Comparison of ENCODE assay signal across 19 cellular contexts in the genomic region with DNA sequence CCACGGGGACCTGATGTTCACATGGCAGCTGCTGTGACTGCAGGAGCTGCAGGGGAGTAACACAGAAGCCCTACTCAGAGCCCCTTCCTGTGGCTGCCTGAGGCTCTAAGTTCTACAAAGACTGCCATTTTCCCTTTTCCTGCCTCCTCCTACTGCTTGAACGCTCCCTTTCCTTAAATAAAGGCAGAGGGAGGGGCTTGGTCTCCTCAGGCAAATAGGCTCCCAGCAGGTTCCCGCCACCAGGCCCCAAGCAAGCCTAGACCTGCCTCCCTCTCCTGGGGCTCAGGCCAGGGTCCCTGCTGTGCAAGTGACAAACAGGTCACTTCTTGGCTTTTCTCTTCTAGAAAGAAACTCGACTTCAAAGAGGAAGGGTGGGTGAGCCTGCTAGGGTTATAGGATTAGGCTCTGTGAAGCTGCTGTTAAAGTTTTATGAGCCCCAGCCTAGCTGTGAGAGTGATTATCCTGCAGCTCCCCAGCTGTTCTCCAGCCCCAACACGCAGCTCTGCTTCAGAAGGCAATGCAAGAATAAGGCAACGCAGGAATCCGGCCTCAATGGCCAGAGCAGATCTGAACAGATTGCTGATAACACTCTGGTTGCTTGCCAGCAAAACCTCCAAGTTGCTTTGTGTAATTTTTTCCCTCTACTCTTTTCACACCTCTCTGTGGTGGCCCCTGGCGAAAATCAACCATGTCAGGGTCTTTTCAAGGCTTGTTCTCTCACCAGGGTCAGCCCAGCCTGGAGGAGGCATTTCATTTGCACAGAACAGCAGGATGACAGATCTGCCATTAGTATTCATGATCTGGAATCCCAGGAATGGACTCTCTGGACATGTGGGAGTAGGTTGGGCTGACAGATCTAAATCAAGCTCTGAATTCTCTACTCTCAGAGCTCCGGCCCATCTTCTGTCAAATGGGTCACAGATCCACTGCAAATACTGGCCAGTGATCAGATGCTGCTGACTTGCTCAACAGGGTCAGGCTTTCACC.
A peak's percentile ranks its signal among the peaks of the same experiment; 100 is the strongest.
DNase-seq lines count a peak whose midpoint lies in the region; ATAC-seq and TF ChIP-seq lines count a peak whose summit lies in the region.
"Had no signal": no experiment of that assay in that cellular context is flagged by ENCODE, and none has a peak within 500 bp of the region (broad histone marks: within the 10 kb centered on the region; RNA-seq: fewer than 3 reads in every experiment).

No MANE protein-coding gene starts in this region.

- 29% methylated on average over 9 of the region's 9 CpGs for WGBS in hepatocyte (ENCODE audit: low lambda C conversion rate, missing lambda C conversion rate)

- H3K9me3 Mint-ChIP-seq in progenitor cell of endocrine pancreas (ENCODE audit: low read depth), result no peaks in the 10 kb centered on the region
- H3K9me3 Mint-ChIP-seq: activated naive CD8-positive, alpha-beta T cell treated with anti-CD3 and anti-CD28 coated beads, Interleukin-2, amount 10 ng/mL, durations not matched to agents 7 days and 5 days; activated T-cell treated with anti-CD3 and anti-CD28 coated beads, Interleukin-2, amount 50 U/mL, for 24 hours; natural killer cell treated with Interleukin-12 subunit alpha and Interleukin-12 subunit beta and Interleukin-15 and Interleukin-18, amount 100 ng/mL, for 72 hours had no signal

- peaks cover 7% of the 10 kb centered on the region for H3K4me1 ChIP-seq in hepatocyte (ENCODE audit: insufficient read depth)
- H3K4me1 ChIP-seq: heart right ventricle, Peyer's patch, spleen had no signal

- peak; percentile 42 for DNase-seq in NCI-H345 (lab: John Stamatoyannopoulos, UW)
- DNase-seq in NCI-H345 treated with DMSO at 0.1 percent for 48 hours (lab: John Stamatoyannopoulos, UW; ENCODE audit: unreplicated experiment), result no peak
- DNase-seq in NCI-H526 treated with DMSO at 0.1 percent for 48 hours (lab: John Stamatoyannopoulos, UW), result peak; percentile 43
- DNase-seq in hepatocyte (ENCODE audit: low spot score), result peak; percentile 43
- DNase-seq in progenitor cell of endocrine pancreas (ENCODE audit: low spot score, unreplicated experiment), result no peak
- no peak for DNase-seq in omental fat pad (ENCODE audit: low spot score)
- DNase-seq in foreskin fibroblast, result no peak
- DNase-seq in H4 (ENCODE audit: low spot score), result no peak
- DNase-seq: activated CD4-positive, alpha-beta T cell treated with anti-CD3 and anti-CD28 coated beads for 1 hour; activated naive CD8-positive, alpha-beta T cell treated with anti-CD3 and anti-CD28 coated beads, Interleukin-2, amount 10 ng/mL, durations not matched to agents 7 days and 5 days; activated T-cell treated with anti-CD3 and anti-CD28 coated beads, Interleukin-2, amount 50 U/mL, for 24 hours; CD4-positive, CD25-positive, alpha-beta regulatory T cell; central memory CD4-positive, alpha-beta T cell; GDM1; H7; heart right ventricle; Peyer's patch; spleen had no signal

- H3K27me3 ChIP-seq in hepatocyte, result no peaks in the 10 kb centered on the region
- H3K27me3 ChIP-seq: Peyer's patch had no signal

- no peak overlapping the region for H2AFZ ChIP-seq in hepatocyte

- peak overlapping the region; percentile 6 for H3K4me2 ChIP-seq in hepatocyte

- no peak for TF ChIP-seq CTCF in hepatocyte (IDR thresholded peaks at IDR 0.05; ENCODE audit: poor library complexity)
- TF ChIP-seq CTCF in progenitor cell of endocrine pancreas (IDR thresholded peaks at IDR 0.05; ENCODE audit: unreplicated experiment), result no peak
- TF ChIP-seq CTCF in omental fat pad (IDR thresholded peaks at IDR 0.05), result no peak
- TF ChIP-seq CTCF in foreskin fibroblast (IDR thresholded peaks at IDR 0.05; ENCODE audit: low read depth, low read length), result no peak

- no peaks in the 10 kb centered on the region for H3K79me2 ChIP-seq in hepatocyte

- no peaks in the 10 kb centered on the region for H3K9me3 ChIP-seq in hepatocyte (ENCODE audit: low read depth)
- H3K9me3 ChIP-seq: Peyer's patch had no signal

- H3K4me3 ChIP-seq in hepatocyte, result no peak overlapping the region
- no peak overlapping the region for H3K4me3 ChIP-seq in foreskin fibroblast (ENCODE audit: low read depth in 1 of 2, low read length in 2 of 2)
- H3K4me3 ChIP-seq: heart right ventricle, Peyer's patch, spleen had no signal

- no peaks in the 10 kb centered on the region for H3K36me3 Mint-ChIP-seq in progenitor cell of endocrine pancreas (ENCODE audit: insufficient read depth)
- H3K36me3 Mint-ChIP-seq: activated naive CD8-positive, alpha-beta T cell treated with anti-CD3 and anti-CD28 coated beads, Interleukin-2, amount 10 ng/mL, durations not matched to agents 7 days and 5 days; CD4-positive, CD25-positive, alpha-beta regulatory T cell; natural killer cell treated with Interleukin-12 subunit alpha and Interleukin-12 subunit beta and Interleukin-15 and Interleukin-18, amount 100 ng/mL, for 72 hours had no signal

- no peak for ATAC-seq in omental fat pad (ENCODE audit: low FRiP score)
- ATAC-seq: natural killer cell treated with Interleukin-12 subunit alpha and Interleukin-12 subunit beta and Interleukin-15 and Interleukin-18, amount 100 ng/mL, for 72 hours had no signal

- no peaks in the 10 kb centered on the region for H3K36me3 ChIP-seq in hepatocyte (replicated peaks; ENCODE audit: insufficient read depth, low read depth)
- H3K36me3 ChIP-seq: heart right ventricle, Peyer's patch, spleen had no signal

- H3K27ac ChIP-seq in hepatocyte, result peak overlapping the region; percentile 68
- H3K27ac ChIP-seq: heart right ventricle, Peyer's patch had no signal

- peaks cover 34% of the 10 kb centered on the region for H3K4me1 Mint-ChIP-seq in progenitor cell of endocrine pancreas (ENCODE audit: low read depth)
- H3K4me1 Mint-ChIP-seq: activated naive CD8-positive, alpha-beta T cell treated with anti-CD3 and anti-CD28 coated beads, Interleukin-2, amount 10 ng/mL, durations not matched to agents 7 days and 5 days; CD4-positive, CD25-positive, alpha-beta regulatory T cell had no signal

- H3K27ac Mint-ChIP-seq in progenitor cell of endocrine pancreas, result peak overlapping the region; percentile 76
- H3K27ac Mint-ChIP-seq: activated naive CD8-positive, alpha-beta T cell treated with anti-CD3 and anti-CD28 coated beads, Interleukin-2, amount 10 ng/mL, durations not matched to agents 7 days and 5 days; activated T-cell treated with anti-CD3 and anti-CD28 coated beads, Interleukin-2, amount 50 U/mL, for 24 hours; CD4-positive, CD25-positive, alpha-beta regulatory T cell; natural killer cell treated with Interleukin-12 subunit alpha and Interleukin-12 subunit beta and Interleukin-15 and Interleukin-18, amount 100 ng/mL, for 72 hours had no signal

- H3K27me3 Mint-ChIP-seq in progenitor cell of endocrine pancreas, result peaks cover 12% of the 10 kb centered on the region

- no peaks in the 10 kb centered on the region for H4K20me1 ChIP-seq in hepatocyte (ENCODE audit: insufficient read depth, poor library complexity, severe bottlenecking)

- no peak overlapping the region for H3K4me3 Mint-ChIP-seq in progenitor cell of endocrine pancreas (ENCODE audit: low read depth)
- H3K4me3 Mint-ChIP-seq: activated naive CD8-positive, alpha-beta T cell treated with anti-CD3 and anti-CD28 coated beads, Interleukin-2, amount 10 ng/mL, durations not matched to agents 7 days and 5 days; activated T-cell treated with anti-CD3 and anti-CD28 coated beads, Interleukin-2, amount 50 U/mL, for 24 hours; CD4-positive, CD25-positive, alpha-beta regulatory T cell; natural killer cell treated with Interleukin-12 subunit alpha and Interleukin-12 subunit beta and Interleukin-15 and Interleukin-18, amount 100 ng/mL, for 72 hours had no signal

- H3K9me2 ChIP-seq in hepatocyte (replicated peaks; ENCODE audit: insufficient read depth), result no peaks in the 10 kb centered on the region

Comparison
In these comparisons a context has a peak if more than half of its experiments do, and no peak if none do; other contexts are left out.
1. DNase-seq: peak in NCI-H345 (single experiment), NCI-H526 treated with DMSO at 0.1 percent for 48 hours (single experiment) and hepatocyte (single experiment); none in NCI-H345 treated with DMSO at 0.1 percent for 48 hours (single experiment), progenitor cell of endocrine pancreas (single experiment), omental fat pad (single experiment), foreskin fibroblast (0 of 2) and H4 (single experiment).